23 cellular contexts compared by ENCODE assay signal in genomic region chr2:196204991-196205766, GRCh38. TPM values are rescaled to one million over a fixed set of nuclear protein-coding genes. Genes with fewer than 3 reads are reported as not detected.
DNase-seq lines count a peak whose midpoint lies in the region; ATAC-seq and TF ChIP-seq lines count a peak whose summit lies in the region.
"Had no signal": no experiment of that assay in that cellular context is flagged by ENCODE, and none has a peak within 500 bp of the region (broad histone marks: within the 10 kb centered on the region; RNA-seq: fewer than 3 reads in every experiment).

No MANE protein-coding gene starts in this region.

- no peak overlapping the region for H2AFZ ChIP-seq in osteoblast (ENCODE audit: low read length)
- H2AFZ ChIP-seq: GM23248 had no signal

- TF ChIP-seq CTCF in natural killer cell (IDR thresholded peaks at IDR 0.05) (no peak), osteoblast (IDR thresholded peaks at IDR 0.05; ENCODE audit: extremely low read depth, low read depth, low read length) (no peak), lower lobe of right lung (IDR thresholded peaks at IDR 0.05) (no peak), gastrocnemius medialis (IDR thresholded peaks at IDR 0.05 in 4 of 5, conservative IDR thresholded peaks at IDR 0.05 in 1 of 5) (no peak)

- H3K36me3 Mint-ChIP-seq in natural killer cell treated with Interleukin-12 subunit alpha and Interleukin-12 subunit beta and Interleukin-15 and Interleukin-18, amount 100 ng/mL, for 72 hours = peaks cover 5% of the 10 kb centered on the region
- no peaks in the 10 kb centered on the region for H3K36me3 Mint-ChIP-seq in natural killer cell
- H3K36me3 Mint-ChIP-seq in activated naive CD8-positive, alpha-beta T cell treated with anti-CD3 and anti-CD28 coated beads, Interleukin-2, amount 50 U/mL, for 24 hours (ENCODE audit: low read depth) = peaks cover 6% of the 10 kb centered on the region

- H3K4me2 ChIP-seq in osteoblast (ENCODE audit: insufficient read depth, low read length) = no peak overlapping the region

- no peaks in the 10 kb centered on the region for H3K27me3 ChIP-seq in osteoblast (ENCODE audit: insufficient read depth, low read length)
- no peaks in the 10 kb centered on the region for H3K27me3 ChIP-seq in lower lobe of right lung (ENCODE audit: low read depth)
- H3K27me3 ChIP-seq in gastrocnemius medialis = no peaks in the 10 kb centered on the region
- H3K27me3 ChIP-seq: brain microvascular endothelial cell, SJSA1, testis had no signal

- H3K9me3 ChIP-seq in osteoblast (ENCODE audit: low read depth, low read length) = no peaks in the 10 kb centered on the region
- no peaks in the 10 kb centered on the region for H3K9me3 ChIP-seq in lower lobe of right lung
- no peaks in the 10 kb centered on the region for H3K9me3 ChIP-seq in gastrocnemius medialis
- H3K9me3 ChIP-seq: psoas muscle, SJSA1, testis had no signal

- peaks cover 46 to 55% of the 10 kb centered on the region in 2 donors for H3K4me1 Mint-ChIP-seq in natural killer cell treated with Interleukin-12 subunit alpha and Interleukin-12 subunit beta and Interleukin-15 and Interleukin-18, amount 100 ng/mL, for 72 hours (ENCODE audit: low read depth in 2 of 2)
- peaks cover 10 to 14% of the 10 kb centered on the region in 2 donors for H3K4me1 Mint-ChIP-seq in natural killer cell
- peaks cover 38% of the 10 kb centered on the region for H3K4me1 Mint-ChIP-seq in activated naive CD8-positive, alpha-beta T cell treated with anti-CD3 and anti-CD28 coated beads, Interleukin-2, amount 50 U/mL, for 24 hours

- ATAC-seq in natural killer cell treated with Interleukin-12 subunit alpha and Interleukin-12 subunit beta and Interleukin-15 and Interleukin-18, amount 100 ng/mL, for 72 hours = no peak
- ATAC-seq in natural killer cell (no peak), HG02610 (IDR thresholded peaks at IDR 0.05; ENCODE audit: unreplicated experiment) (peak; percentile 48), lower lobe of right lung (no peak), gastrocnemius medialis (no peak)
- ATAC-seq in activated naive CD8-positive, alpha-beta T cell treated with anti-CD3 and anti-CD28 coated beads, Interleukin-2, amount 50 U/mL, for 24 hours = peak; percentile 48
- ATAC-seq: esophagus mucosa, Panc1 had no signal

- H3K27ac ChIP-seq in osteoblast (ENCODE audit: low read depth, low read length) = no peak overlapping the region
- H3K27ac ChIP-seq in lower lobe of right lung = no peak overlapping the region
- H3K27ac ChIP-seq in gastrocnemius medialis = peak overlapping the region in 2 of 4 donors; percentile 2 to 13
- H3K27ac ChIP-seq: brain microvascular endothelial cell, GM23248, psoas muscle, SJSA1, testis, WERI-Rb-1 had no signal

- H3K4me1 ChIP-seq in osteoblast (ENCODE audit: insufficient read depth, low read length) (peaks cover 4% of the 10 kb centered on the region), lower lobe of right lung (peaks cover 29% of the 10 kb centered on the region), gastrocnemius medialis (peaks cover 0 to 8% of the 10 kb centered on the region in 2 donors)
- H3K4me1 ChIP-seq: SJSA1 had no signal

- H3K36me3 ChIP-seq in osteoblast (ENCODE audit: insufficient read depth, low read length) (peaks cover 5% of the 10 kb centered on the region), lower lobe of right lung (no peaks in the 10 kb centered on the region), gastrocnemius medialis (no peaks in the 10 kb centered on the region)
- H3K36me3 ChIP-seq: brain microvascular endothelial cell, SJSA1, WERI-Rb-1 had no signal

- no peaks in the 10 kb centered on the region for H4K20me1 ChIP-seq in osteoblast (ENCODE audit: insufficient read depth, low read length)

- H3K27me3 Mint-ChIP-seq in natural killer cell treated with Interleukin-12 subunit alpha and Interleukin-12 subunit beta and Interleukin-15 and Interleukin-18, amount 100 ng/mL, for 72 hours = no peaks in the 10 kb centered on the region
- H3K27me3 Mint-ChIP-seq in natural killer cell (ENCODE audit: low read depth in 2 of 2) = no peaks in the 10 kb centered on the region
- no peaks in the 10 kb centered on the region for H3K27me3 Mint-ChIP-seq in activated naive CD8-positive, alpha-beta T cell treated with anti-CD3 and anti-CD28 coated beads, Interleukin-2, amount 50 U/mL, for 24 hours

- TF ChIP-seq POLR2A in gastrocnemius medialis (IDR thresholded peaks at IDR 0.05) = no peak

- in situ Hi-C loops in gastrocnemius medialis (cut with MboI; ENCODE audit: low sequenced_read_pairs in 4 of 4) = no loop called here

- H3K4me3 Mint-ChIP-seq in natural killer cell treated with Interleukin-12 subunit alpha and Interleukin-12 subunit beta and Interleukin-15 and Interleukin-18, amount 100 ng/mL, for 72 hours = peak overlapping the region; percentile 8
- no peak overlapping the region for H3K4me3 Mint-ChIP-seq in natural killer cell
- no peak overlapping the region for H3K4me3 Mint-ChIP-seq in activated naive CD8-positive, alpha-beta T cell treated with anti-CD3 and anti-CD28 coated beads, Interleukin-2, amount 50 U/mL, for 24 hours
- H3K4me3 Mint-ChIP-seq: activated T-cell treated with anti-CD3 and anti-CD28 coated beads, Interleukin-2, amount 50 U/mL, for 4 hours had no signal

- H3K4me3 ChIP-seq in osteoblast (ENCODE audit: insufficient read depth, low read length) (no peak overlapping the region), lower lobe of right lung (no peak overlapping the region), gastrocnemius medialis (no peak overlapping the region)
- H3K4me3 ChIP-seq: GM23248, lung, psoas muscle, SJSA1, testis had no signal

- no peaks in the 10 kb centered on the region for H3K79me2 ChIP-seq in osteoblast (ENCODE audit: insufficient read depth, low read length)

- no peak overlapping the region for H3K27ac Mint-ChIP-seq in natural killer cell treated with Interleukin-12 subunit alpha and Interleukin-12 subunit beta and Interleukin-15 and Interleukin-18, amount 100 ng/mL, for 72 hours
- H3K27ac Mint-ChIP-seq in natural killer cell = no peak overlapping the region
- no peak overlapping the region for H3K27ac Mint-ChIP-seq in activated naive CD8-positive, alpha-beta T cell treated with anti-CD3 and anti-CD28 coated beads, Interleukin-2, amount 50 U/mL, for 24 hours

- intact Hi-C loops in natural killer cell (cut with micrococcal nuclease) (no loop called here), lower lobe of right lung (cut with DNase I) (no loop called here), gastrocnemius medialis (cut with DNase I; ENCODE audit: low total_unique reads) (loop anchor here (5.0 kb wide), 2 partner anchors 33 to 42 kb away; partner anchors contain the start of gene STK17B)

- no peaks in the 10 kb centered on the region for H3K9me3 Mint-ChIP-seq in natural killer cell treated with Interleukin-12 subunit alpha and Interleukin-12 subunit beta and Interleukin-15 and Interleukin-18, amount 100 ng/mL, for 72 hours
- H3K9me3 Mint-ChIP-seq in natural killer cell = no peaks in the 10 kb centered on the region
- no peaks in the 10 kb centered on the region for H3K9me3 Mint-ChIP-seq in activated naive CD8-positive, alpha-beta T cell treated with anti-CD3 and anti-CD28 coated beads, Interleukin-2, amount 50 U/mL, for 24 hours

- DNase-seq in natural killer cell treated with Interleukin-12 subunit alpha and Interleukin-12 subunit beta and Interleukin-15 and Interleukin-18, amount 100 ng/mL, for 72 hours (ENCODE audit: low spot score) = no peak
- DNase-seq in natural killer cell (no peak), osteoblast (ENCODE audit: insufficient read length, low spot score, missing footprints) (no peak), lower lobe of right lung (no peak), gastrocnemius medialis (no peak)
- DNase-seq in activated naive CD8-positive, alpha-beta T cell treated with anti-CD3 and anti-CD28 coated beads, Interleukin-2, amount 50 U/mL, for 24 hours = no peak
- DNase-seq: activated T-cell treated with anti-CD3 and anti-CD28 coated beads, Interleukin-2, amount 50 U/mL, for 4 hours; brain microvascular endothelial cell; DMS79; effector CD8-positive, alpha-beta T cell; islet precursor cell; NCI-H1417 treated with DMSO at 0.1 percent for 48 hours; NCI-H2107; NCI-H510A treated with DMSO at 0.1 percent for 48 hours; psoas muscle; testis; WERI-Rb-1 had no signal

RNA-seq across cellular contexts. Expression of gene STK17B, which starts 33.8 kb away (rescaled TPM):
- total RNA-seq in natural killer cell treated with Interleukin-12 subunit alpha and Interleukin-12 subunit beta and Interleukin-15 and Interleukin-18, amount 100 ng/mL, for 72 hours = 100 to 1,000 TPM; 162 to 182 TPM
- total RNA-seq in natural killer cell (100 to 1,000 TPM; 295 to 390 (median 380) TPM), osteoblast (139 and 140 TPM in 2 replicates), lower lobe of right lung (54.0 TPM), gastrocnemius medialis (10 to 100 TPM in 1 of 4 donors, 1 to 10 TPM in 3; 4.4 to 11.5 (median 8.8) TPM)

Comparison
In these comparisons a context has a peak if more than half of its experiments do, and no peak if none do; other contexts are left out.
1. ATAC-seq: peak in HG02610 (single experiment) and activated naive CD8-positive, alpha-beta T cell treated with anti-CD3 and anti-CD28 coated beads, Interleukin-2, amount 50 U/mL, for 24 hours (single experiment); none in natural killer cell treated with Interleukin-12 subunit alpha and Interleukin-12 subunit beta and Interleukin-15 and Interleukin-18, amount 100 ng/mL, for 72 hours (0 of 2), natural killer cell (0 of 3), lower lobe of right lung (0 of 2) and gastrocnemius medialis (0 of 2).